In the genomic region with DNA sequence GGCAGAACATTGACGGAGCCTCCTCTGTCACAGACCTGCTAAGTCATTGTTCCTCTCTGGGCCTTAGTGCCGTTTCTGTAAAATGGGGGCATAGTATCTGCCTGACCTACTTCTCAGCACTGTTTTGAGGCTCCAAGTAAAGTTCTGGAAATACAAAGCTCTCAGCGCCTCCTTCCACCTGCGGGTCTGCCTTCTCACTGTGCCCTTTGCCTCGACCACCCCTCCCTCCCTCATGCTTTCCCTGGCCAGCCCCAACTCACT, we compare ENCODE assay signal across 1 cellular context.
TF ChIP-seq lines count a peak whose summit lies in the region.

No MANE protein-coding gene starts in this region.

TF ChIP-seq in H1, 55 proteins besides CTCF, POLR2A, EP300 and RAD21 (continued from another document):
- TF ChIP-seq SIRT6 (IDR thresholded peaks at IDR 0.05; ENCODE audit: low read length), result no peak
- TF ChIP-seq KDM5A (IDR thresholded peaks at IDR 0.05; ENCODE audit: low read length), result no peak
- TF ChIP-seq KDM4A (IDR thresholded peaks at IDR 0.05; ENCODE audit: low read depth, low read length, severe bottlenecking), result no peak
- no peak for TF ChIP-seq RXRA (IDR thresholded peaks at IDR 0.05; ENCODE audit: insufficient read depth, low read depth, low read length)
- TF ChIP-seq, protein P1, sequence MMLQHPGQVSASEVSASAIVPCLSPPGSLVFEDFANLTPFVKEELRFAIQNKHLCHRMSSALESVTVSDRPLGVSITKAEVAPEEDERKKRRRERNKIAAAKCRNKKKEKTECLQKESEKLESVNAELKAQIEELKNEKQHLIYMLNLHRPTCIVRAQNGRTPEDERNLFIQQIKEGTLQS (IDR thresholded peaks at IDR 0.05; ENCODE audit: insufficient read depth, low read depth, low read length), result no peak
- no peak for TF ChIP-seq GABPA (IDR thresholded peaks at IDR 0.05; ENCODE audit: borderline replicate concordance, insufficient read depth, low read length)
- no peak for TF ChIP-seq NANOG (IDR thresholded peaks at IDR 0.05; ENCODE audit: insufficient read depth, low read depth, low read length, poor library complexity, severe bottlenecking)
- no peak for TF ChIP-seq SRF (IDR thresholded peaks at IDR 0.05; ENCODE audit: low read depth, low read length)
- TF ChIP-seq, protein P2, sequence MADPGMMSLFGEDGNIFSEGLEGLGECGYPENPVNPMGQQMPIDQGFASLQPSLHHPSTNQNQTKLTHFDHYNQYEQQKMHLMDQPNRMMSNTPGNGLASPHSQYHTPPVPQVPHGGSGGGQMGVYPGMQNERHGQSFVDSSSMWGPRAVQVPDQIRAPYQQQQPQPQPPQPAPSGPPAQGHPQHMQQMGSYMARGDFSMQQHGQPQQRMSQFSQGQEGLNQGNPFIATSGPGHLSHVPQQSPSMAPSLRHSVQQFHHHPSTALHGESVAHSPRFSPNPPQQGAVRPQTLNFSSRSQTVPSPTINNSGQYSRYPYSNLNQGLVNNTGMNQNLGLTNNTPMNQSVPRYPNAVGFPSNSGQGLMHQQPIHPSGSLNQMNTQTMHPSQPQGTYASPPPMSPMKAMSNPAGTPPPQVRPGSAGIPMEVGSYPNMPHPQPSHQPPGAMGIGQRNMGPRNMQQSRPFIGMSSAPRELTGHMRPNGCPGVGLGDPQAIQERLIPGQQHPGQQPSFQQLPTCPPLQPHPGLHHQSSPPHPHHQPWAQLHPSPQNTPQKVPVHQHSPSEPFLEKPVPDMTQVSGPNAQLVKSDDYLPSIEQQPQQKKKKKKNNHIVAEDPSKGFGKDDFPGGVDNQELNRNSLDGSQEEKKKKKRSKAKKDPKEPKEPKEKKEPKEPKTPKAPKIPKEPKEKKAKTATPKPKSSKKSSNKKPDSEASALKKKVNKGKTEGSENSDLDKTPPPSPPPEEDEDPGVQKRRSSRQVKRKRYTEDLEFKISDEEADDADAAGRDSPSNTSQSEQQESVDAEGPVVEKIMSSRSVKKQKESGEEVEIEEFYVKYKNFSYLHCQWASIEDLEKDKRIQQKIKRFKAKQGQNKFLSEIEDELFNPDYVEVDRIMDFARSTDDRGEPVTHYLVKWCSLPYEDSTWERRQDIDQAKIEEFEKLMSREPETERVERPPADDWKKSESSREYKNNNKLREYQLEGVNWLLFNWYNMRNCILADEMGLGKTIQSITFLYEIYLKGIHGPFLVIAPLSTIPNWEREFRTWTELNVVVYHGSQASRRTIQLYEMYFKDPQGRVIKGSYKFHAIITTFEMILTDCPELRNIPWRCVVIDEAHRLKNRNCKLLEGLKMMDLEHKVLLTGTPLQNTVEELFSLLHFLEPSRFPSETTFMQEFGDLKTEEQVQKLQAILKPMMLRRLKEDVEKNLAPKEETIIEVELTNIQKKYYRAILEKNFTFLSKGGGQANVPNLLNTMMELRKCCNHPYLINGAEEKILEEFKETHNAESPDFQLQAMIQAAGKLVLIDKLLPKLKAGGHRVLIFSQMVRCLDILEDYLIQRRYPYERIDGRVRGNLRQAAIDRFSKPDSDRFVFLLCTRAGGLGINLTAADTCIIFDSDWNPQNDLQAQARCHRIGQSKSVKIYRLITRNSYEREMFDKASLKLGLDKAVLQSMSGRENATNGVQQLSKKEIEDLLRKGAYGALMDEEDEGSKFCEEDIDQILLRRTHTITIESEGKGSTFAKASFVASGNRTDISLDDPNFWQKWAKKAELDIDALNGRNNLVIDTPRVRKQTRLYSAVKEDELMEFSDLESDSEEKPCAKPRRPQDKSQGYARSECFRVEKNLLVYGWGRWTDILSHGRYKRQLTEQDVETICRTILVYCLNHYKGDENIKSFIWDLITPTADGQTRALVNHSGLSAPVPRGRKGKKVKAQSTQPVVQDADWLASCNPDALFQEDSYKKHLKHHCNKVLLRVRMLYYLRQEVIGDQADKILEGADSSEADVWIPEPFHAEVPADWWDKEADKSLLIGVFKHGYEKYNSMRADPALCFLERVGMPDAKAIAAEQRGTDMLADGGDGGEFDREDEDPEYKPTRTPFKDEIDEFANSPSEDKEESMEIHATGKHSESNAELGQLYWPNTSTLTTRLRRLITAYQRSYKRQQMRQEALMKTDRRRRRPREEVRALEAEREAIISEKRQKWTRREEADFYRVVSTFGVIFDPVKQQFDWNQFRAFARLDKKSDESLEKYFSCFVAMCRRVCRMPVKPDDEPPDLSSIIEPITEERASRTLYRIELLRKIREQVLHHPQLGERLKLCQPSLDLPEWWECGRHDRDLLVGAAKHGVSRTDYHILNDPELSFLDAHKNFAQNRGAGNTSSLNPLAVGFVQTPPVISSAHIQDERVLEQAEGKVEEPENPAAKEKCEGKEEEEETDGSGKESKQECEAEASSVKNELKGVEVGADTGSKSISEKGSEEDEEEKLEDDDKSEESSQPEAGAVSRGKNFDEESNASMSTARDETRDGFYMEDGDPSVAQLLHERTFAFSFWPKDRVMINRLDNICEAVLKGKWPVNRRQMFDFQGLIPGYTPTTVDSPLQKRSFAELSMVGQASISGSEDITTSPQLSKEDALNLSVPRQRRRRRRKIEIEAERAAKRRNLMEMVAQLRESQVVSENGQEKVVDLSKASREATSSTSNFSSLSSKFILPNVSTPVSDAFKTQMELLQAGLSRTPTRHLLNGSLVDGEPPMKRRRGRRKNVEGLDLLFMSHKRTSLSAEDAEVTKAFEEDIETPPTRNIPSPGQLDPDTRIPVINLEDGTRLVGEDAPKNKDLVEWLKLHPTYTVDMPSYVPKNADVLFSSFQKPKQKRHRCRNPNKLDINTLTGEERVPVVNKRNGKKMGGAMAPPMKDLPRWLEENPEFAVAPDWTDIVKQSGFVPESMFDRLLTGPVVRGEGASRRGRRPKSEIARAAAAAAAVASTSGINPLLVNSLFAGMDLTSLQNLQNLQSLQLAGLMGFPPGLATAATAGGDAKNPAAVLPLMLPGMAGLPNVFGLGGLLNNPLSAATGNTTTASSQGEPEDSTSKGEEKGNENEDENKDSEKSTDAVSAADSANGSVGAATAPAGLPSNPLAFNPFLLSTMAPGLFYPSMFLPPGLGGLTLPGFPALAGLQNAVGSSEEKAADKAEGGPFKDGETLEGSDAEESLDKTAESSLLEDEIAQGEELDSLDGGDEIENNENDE (IDR thresholded peaks at IDR 0.05; ENCODE audit: insufficient replicate concordance, low read length), result no peak
- TF ChIP-seq SIN3A (conservative IDR thresholded peaks at IDR 0.05 in 1 of 2, IDR thresholded peaks at IDR 0.05 in 1 of 2; ENCODE audit: low read depth in 1 of 2, low read length in 2 of 2), result no peak
- TF ChIP-seq TAF1 (IDR thresholded peaks at IDR 0.05; ENCODE audit: low read depth, low read length), result no peak
- no peak for TF ChIP-seq CEBPB (IDR thresholded peaks at IDR 0.05; ENCODE audit: low read depth, low read length)
